ENCODE assay signal across 9 cellular contexts in genomic region chrX:17361620-17362019, GRCh38. TPM values are rescaled to one million over a fixed set of nuclear protein-coding genes. Genes with fewer than 3 reads are reported as not detected.
DNase-seq lines count a peak whose midpoint lies in the region; ATAC-seq and TF ChIP-seq lines count a peak whose summit lies in the region.
"Had no signal": no experiment of that assay in that cellular context is flagged by ENCODE, and none has a peak within 500 bp of the region (broad histone marks: within the 10 kb centered on the region; RNA-seq: fewer than 3 reads in every experiment).

No MANE protein-coding gene starts in this region.

- H3K4me1 ChIP-seq in HCT116 (ENCODE audit: control insufficient read depth in 1 of 2, insufficient read depth in 2 of 2, low read length in 2 of 2): no peaks in the 10 kb centered on the region

- H3K4me3 Mint-ChIP-seq in nephron progenitor cell: no peak overlapping the region
- H3K4me3 Mint-ChIP-seq: naive B cell had no signal

- peak; percentile 17 for DNase-seq in NCI-H2171 treated with DMSO at 0.1 percent for 48 hours (lab: John Stamatoyannopoulos, UW)
- no peak for DNase-seq in NCI-H2171 (lab: John Stamatoyannopoulos, UW)
- DNase-seq in HCT116 (ENCODE audit: low read depth, low spot score): no peak
- peak; percentile 49 for DNase-seq in WERI-Rb-1
- peak; percentile 53 for DNase-seq in nephron progenitor cell
- DNase-seq in GM10248 (ENCODE audit: extremely low spot score): no peak
- no peak for DNase-seq in activated effector memory CD4-positive, alpha-beta T cell treated with anti-CD3 and anti-CD28 coated beads, Interleukin-2, amount 50 U/mL, for 16 hours
- DNase-seq: naive B cell had no signal

- POLR2A ChIA-PET in HCT116 (lab: Charles Lee): no interaction called here
- POLR2A ChIA-PET in GM10248 (lab: Yijun Ruan, JAX): no interaction called here

- H3K27me3 ChIP-seq in HCT116 (ENCODE audit: insufficient read depth, low read length): no peaks in the 10 kb centered on the region
- peaks cover 8% of the 10 kb centered on the region for H3K27me3 ChIP-seq in WERI-Rb-1 (ENCODE audit: insufficient read depth, low read depth, severe bottlenecking)

- H3K9me3 Mint-ChIP-seq in nephron progenitor cell: no peaks in the 10 kb centered on the region

- no peak overlapping the region for H3K4me2 ChIP-seq in HCT116 (ENCODE audit: low read length)

- H3K36me3 ChIP-seq in HCT116 (ENCODE audit: control insufficient read depth in 1 of 2, insufficient read depth in 2 of 2, low read length in 2 of 2) (no peaks in the 10 kb centered on the region), WERI-Rb-1 (no peaks in the 10 kb centered on the region)

- TF ChIP-seq POLR2A in HCT116 (IDR thresholded peaks at IDR 0.05; ENCODE audit: borderline replicate concordance, extremely low read depth, insufficient read depth, insufficient read length): no peak

- ATAC-seq in HCT116 (peak; percentile 76), GM18517 (IDR thresholded peaks at IDR 0.05; ENCODE audit: unreplicated experiment) (no peak)

- no peak overlapping the region for H3K9ac ChIP-seq in HCT116 (ENCODE audit: low read length)

- 0 out of 2 replicates have a peak, but pooled peaks have one; percentile 6 for TF ChIP-seq RAD21 in HCT116 (IDR thresholded peaks at IDR 0.05; ENCODE audit: low read depth)

- CTCF ChIA-PET in HCT116 (lab: Charles Lee): no interaction called here
- CTCF ChIA-PET in GM10248 (lab: Yijun Ruan, JAX): no interaction called here

- H3K27ac ChIP-seq in HCT116 (ENCODE audit: low read depth, low read length): no peak overlapping the region
- H3K27ac ChIP-seq in WERI-Rb-1: no peak overlapping the region

- intact Hi-C loops in HCT116 (cut with micrococcal nuclease): no loop called here

- no peaks in the 10 kb centered on the region for H3K79me2 ChIP-seq in HCT116 (ENCODE audit: insufficient read depth, low read length)

- no peak overlapping the region for H3K4me3 ChIP-seq in HCT116 (replicated peaks in 1 of 2; ENCODE audit: low read depth in 1 of 2, low read length in 2 of 2)
- no peak overlapping the region for H3K4me3 ChIP-seq in WERI-Rb-1 (ENCODE audit: low read depth, low read length)

- TF ChIP-seq CTCF in HCT116 (IDR thresholded peaks at IDR 0.05 in 2 of 3, conservative IDR thresholded peaks at IDR 0.05 in 1 of 3; ENCODE audit: borderline replicate concordance in 1 of 3, insufficient read depth in 1 of 3, low read depth in 2 of 3, low read length in 2 of 3): peak; percentile 51 to 62 (median 57); a peak in 5 of 6 replicates
- peak; percentile 60 for TF ChIP-seq CTCF in WERI-Rb-1 (IDR thresholded peaks at IDR 0.05; ENCODE audit: low read depth, low read length)
- TF ChIP-seq CTCF in nephron progenitor cell (IDR thresholded peaks at IDR 0.05): peak; percentile 38
- no peak for TF ChIP-seq CTCF in GM10248 (IDR thresholded peaks at IDR 0.05; ENCODE audit: control extremely low read depth, extremely low read depth, low read depth, missing control alignments)

- RAD21 ChIA-PET in HCT116 (lab: Charles Lee; ENCODE audit: low non-redundant PET in 1 of 2, low total read pairs in 2 of 2, uncharacterized antibody in 2 of 2, unreplicated experiment in 2 of 2): no interaction called here

- no TSS peak for BruUV-seq in HCT116 (replicated peaks; lab: Mats Ljungman, UMichigan)

- no peaks in the 10 kb centered on the region for H4K20me1 ChIP-seq in HCT116 (ENCODE audit: insufficient read depth)

- H3K27ac Mint-ChIP-seq in nephron progenitor cell: no peak overlapping the region
- H3K27ac Mint-ChIP-seq: naive B cell had no signal

- no peaks in the 10 kb centered on the region for H3K9me2 ChIP-seq in HCT116 (ENCODE audit: insufficient read depth)

- H3K36me3 Mint-ChIP-seq in nephron progenitor cell (ENCODE audit: low read depth): no peaks in the 10 kb centered on the region
- H3K36me3 Mint-ChIP-seq: naive B cell had no signal

- H3K9me3 ChIP-seq in HCT116 (ENCODE audit: control insufficient read depth in 1 of 2, insufficient read depth in 1 of 2, low read depth in 1 of 2, low read length in 2 of 2): no peaks in the 10 kb centered on the region
- no peaks in the 10 kb centered on the region for H3K9me3 ChIP-seq in WERI-Rb-1 (ENCODE audit: severe bottlenecking)

- peaks cover 8% of the 10 kb centered on the region for H3K27me3 Mint-ChIP-seq in nephron progenitor cell (ENCODE audit: low read depth, poor library complexity)

- no peaks in the 10 kb centered on the region for H3K4me1 Mint-ChIP-seq in nephron progenitor cell
- H3K4me1 Mint-ChIP-seq: naive B cell had no signal

- H2AFZ ChIP-seq in HCT116 (ENCODE audit: low read depth, low read length, poor library complexity, severe bottlenecking): no peak overlapping the region

TF ChIP-seq in HCT116, 20 proteins besides CTCF, POLR2A, EP300 and RAD21:
- no peak for TF ChIP-seq ELF1 (IDR thresholded peaks at IDR 0.05; ENCODE audit: borderline replicate concordance, low read depth)
- no peak for TF ChIP-seq SRF (IDR thresholded peaks at IDR 0.05; ENCODE audit: low read depth)
- no peak for TF ChIP-seq ZBTB33 (IDR thresholded peaks at IDR 0.05; ENCODE audit: extremely low read depth, insufficient replicate concordance, low read length)
- TF ChIP-seq EGR1 (IDR thresholded peaks at IDR 0.05; ENCODE audit: low read depth): no peak
- TF ChIP-seq REST (IDR thresholded peaks at IDR 0.05; ENCODE audit: low read depth): no peak
- TF ChIP-seq ZNF274 (IDR thresholded peaks at IDR 0.05; ENCODE audit: low read depth, low read length): no peak
- TF ChIP-seq CBX3 (IDR thresholded peaks at IDR 0.05; ENCODE audit: low read depth): no peak
- TF ChIP-seq YY1 (IDR thresholded peaks at IDR 0.05; ENCODE audit: extremely low read depth, insufficient replicate concordance, low read depth, low read length): no peak
- no peak for TF ChIP-seq TCF7L2 (IDR thresholded peaks at IDR 0.05; ENCODE audit: borderline replicate concordance, extremely low read depth, insufficient read depth, insufficient read length)
- no peak for TF ChIP-seq JUND (IDR thresholded peaks at IDR 0.05)
- no peak for TF ChIP-seq SIN3A (IDR thresholded peaks at IDR 0.05; ENCODE audit: low read depth)
- no peak for TF ChIP-seq FOSL1 (IDR thresholded peaks at IDR 0.05; ENCODE audit: low read depth)
- TF ChIP-seq SP1 (IDR thresholded peaks at IDR 0.05; ENCODE audit: low read depth): no peak
- no peak for TF ChIP-seq EZH2 (IDR thresholded peaks at IDR 0.05)
- TF ChIP-seq ZFX (IDR thresholded peaks at IDR 0.05): no peak
- TF ChIP-seq MAX (IDR thresholded peaks at IDR 0.05): no peak
- no peak for TF ChIP-seq EZH2phosphoT487 (IDR thresholded peaks at IDR 0.05; ENCODE audit: borderline replicate concordance)

RNA-seq across cellular contexts. Expression of gene NHS, which starts 13.4 kb away (rescaled TPM):
- total RNA-seq in HCT116 (2021; ENCODE audit: unreplicated experiment): 5.7 TPM
- 1.6 and 2.3 TPM in 2 replicates for polyA plus RNA-seq in HCT116 (2012)

Comparison
In these comparisons a context has a peak if more than half of its experiments do, and no peak if none do; other contexts are left out.
1. DNase-seq: peak in NCI-H2171 treated with DMSO at 0.1 percent for 48 hours (single experiment), WERI-Rb-1 (single experiment) and nephron progenitor cell (single experiment); none in NCI-H2171 (single experiment), HCT116 (single experiment), GM10248 (single experiment) and activated effector memory CD4-positive, alpha-beta T cell treated with anti-CD3 and anti-CD28 coated beads, Interleukin-2, amount 50 U/mL, for 16 hours (single experiment).